In genomic region chr2:182148344-182148743, GRCh38 we compare ENCODE assay signal across 21 cellular contexts.
A peak's percentile ranks its signal among the peaks of the same experiment; 100 is the strongest.
DNase-seq lines count a peak whose midpoint lies in the region; ATAC-seq, FAIRE-seq and TF ChIP-seq lines count a peak whose summit lies in the region.
"Had no signal": no experiment of that assay in that cellular context is flagged by ENCODE, and none has a peak within 500 bp of the region (broad histone marks: within the 10 kb centered on the region; RNA-seq: fewer than 3 reads in every experiment).

No MANE protein-coding gene starts in this region.

- H3F3A ChIP-seq in neural progenitor cell (ENCODE audit: low read depth) = no peaks in the 10 kb centered on the region

- no peak overlapping the region for H4K91ac ChIP-seq in H1 (replicated peaks; ENCODE audit: insufficient read length, low read length)

- H3K79me2 ChIP-seq in H1 (ENCODE audit: control insufficient read depth in 1 of 2, insufficient read depth in 2 of 2, low read length in 2 of 2) (no peaks in the 10 kb centered on the region), neural progenitor cell (ENCODE audit: low read depth) (no peaks in the 10 kb centered on the region)

- no peak for TF ChIP-seq POLR2A in H1 (IDR thresholded peaks at IDR 0.05; ENCODE audit: control extremely low read depth in 1 of 2, low read depth in 2 of 2, low read length in 2 of 2)

- TF ChIP-seq CTCF in H1 (IDR thresholded peaks at IDR 0.05; ENCODE audit: control extremely low read depth in 1 of 3, insufficient read depth in 1 of 3, low read depth in 1 of 3, low read length in 3 of 3) (no peak), neural progenitor cell (IDR thresholded peaks at IDR 0.05) (no peak), HFFc6 (IDR thresholded peaks at IDR 0.05) (no peak)

- H3K4me1 Mint-ChIP-seq in neural progenitor cell (peaks cover 3% of the 10 kb centered on the region), HFFc6 (ENCODE audit: low read depth) (peaks cover 37% of the 10 kb centered on the region)
- H3K4me1 Mint-ChIP-seq: activated naive CD4-positive, alpha-beta T cell treated with anti-CD3 and anti-CD28 coated beads, Interleukin-2, amount 10 ng/mL, durations not matched to agents 7 days and 5 days had no signal

- no peak overlapping the region for H3K23ac ChIP-seq in H1 (ENCODE audit: insufficient read length)

- H3K14ac ChIP-seq in H1 (ENCODE audit: insufficient read length) = no peak overlapping the region

- peaks cover 0 to 7% (median 1%) of the 10 kb centered on the region in 4 experiments; a peak in 2 of 7 replicates for H3K4me1 ChIP-seq in H1 (replicated peaks in 1 of 4; ENCODE audit: control insufficient read depth in 3 of 4, insufficient read depth in 4 of 4, low read length in 3 of 4)
- H3K4me1 ChIP-seq in neural progenitor cell = peaks cover 8% of the 10 kb centered on the region
- H3K4me1 ChIP-seq: BLaER1 treated with 17β-estradiol and CSF1 and Interleukin-3, amounts not matched to agents 10 nM and 100 nM; right lobe of liver; upper lobe of right lung had no signal

- H3K18ac ChIP-seq in H1 (ENCODE audit: extremely low read depth, low read length) = no peak overlapping the region

- H3K9me3 ChIP-seq in MG63 = no peaks in the 10 kb centered on the region
- no peaks in the 10 kb centered on the region for H3K9me3 ChIP-seq in H1 (ENCODE audit: insufficient read depth in 2 of 2, low read depth in 1 of 2, low read length in 1 of 2)
- H3K9me3 ChIP-seq in neural progenitor cell (ENCODE audit: low read depth) = no peaks in the 10 kb centered on the region
- H3K9me3 ChIP-seq: BLaER1 treated with 17β-estradiol and CSF1 and Interleukin-3, amounts not matched to agents 10 nM and 100 nM; ovary; right lobe of liver; upper lobe of right lung had no signal

- H2AFZ ChIP-seq in H1 (ENCODE audit: low read length) (peak overlapping the region; percentile 80; the same call in 1 of the 2 replicates), neural progenitor cell (replicated peaks) (peak overlapping the region; percentile 47)

- H4K8ac ChIP-seq in H1 (ENCODE audit: extremely low read depth, insufficient read depth, low read length) = no peak overlapping the region

- H3K9ac ChIP-seq in H1 (replicated peaks in 1 of 4; ENCODE audit: extremely low read depth in 1 of 4, low read depth in 3 of 4, low read length in 3 of 4) = no peak overlapping the region; a peak in 1 of 7 replicates
- no peak overlapping the region for H3K9ac ChIP-seq in neural progenitor cell
- H3K9ac ChIP-seq: BLaER1 treated with 17β-estradiol and CSF1 and Interleukin-3, amounts not matched to agents 10 nM and 100 nM had no signal

- H3K27ac ChIP-seq in H1 (ENCODE audit: low read depth, low read length) (no peak overlapping the region), neural progenitor cell (no peak overlapping the region)
- H3K27ac ChIP-seq: BLaER1 treated with 17β-estradiol and CSF1 and Interleukin-3, amounts not matched to agents 10 nM and 100 nM; ovary; right lobe of liver; upper lobe of right lung had no signal

- no peak overlapping the region for H2BK5ac ChIP-seq in H1 (ENCODE audit: low read depth, low read length)

- no peaks in the 10 kb centered on the region for H3K27me3 Mint-ChIP-seq in neural progenitor cell (ENCODE audit: insufficient read depth, low read depth)
- H3K27me3 Mint-ChIP-seq in HFFc6 (ENCODE audit: insufficient read depth) = no peaks in the 10 kb centered on the region; the same call in 1 of the 2 replicates
- H3K27me3 Mint-ChIP-seq: activated naive CD4-positive, alpha-beta T cell treated with anti-CD3 and anti-CD28 coated beads, Interleukin-2, amount 10 ng/mL, durations not matched to agents 7 days and 5 days; natural killer cell treated with Interleukin-12 subunit alpha and Interleukin-12 subunit beta and Interleukin-15 and Interleukin-18, amount 100 ng/mL, for 72 hours had no signal

- H3K27ac Mint-ChIP-seq in neural progenitor cell = no peak overlapping the region
- no peak overlapping the region; the same call in 1 of the 2 replicates for H3K27ac Mint-ChIP-seq in HFFc6
- H3K27ac Mint-ChIP-seq: activated naive CD4-positive, alpha-beta T cell treated with anti-CD3 and anti-CD28 coated beads, Interleukin-2, amount 10 ng/mL, durations not matched to agents 7 days and 5 days; natural killer cell treated with Interleukin-12 subunit alpha and Interleukin-12 subunit beta and Interleukin-15 and Interleukin-18, amount 100 ng/mL, for 72 hours had no signal

- H3K9me3 Mint-ChIP-seq in neural progenitor cell = no peaks in the 10 kb centered on the region
- no peaks in the 10 kb centered on the region for H3K9me3 Mint-ChIP-seq in HFFc6
- H3K9me3 Mint-ChIP-seq: activated naive CD4-positive, alpha-beta T cell treated with anti-CD3 and anti-CD28 coated beads, Interleukin-2, amount 10 ng/mL, durations not matched to agents 7 days and 5 days; activated T-cell treated with anti-CD3 and anti-CD28 coated beads, Interleukin-2, amount 50 U/mL, for 4 hours; natural killer cell treated with Interleukin-12 subunit alpha and Interleukin-12 subunit beta and Interleukin-15 and Interleukin-18, amount 100 ng/mL, for 72 hours had no signal

- no peak overlapping the region for H4K5ac ChIP-seq in H1 (ENCODE audit: insufficient read length, low read depth, low read length)

- no peak for FAIRE-seq in H1 (lab: Jason Lieb, UNC)

- no peak overlapping the region for H2BK15ac ChIP-seq in H1 (ENCODE audit: low read length)

- POLR2A ChIA-PET in H1 (lab: Charles Lee; ENCODE audit: partially characterized antibody) = no interaction called here

- no peak overlapping the region for H2BK120ac ChIP-seq in H1 (replicated peaks; ENCODE audit: low read depth, low read length)

- H3K36me3 Mint-ChIP-seq in neural progenitor cell = no peaks in the 10 kb centered on the region
- H3K36me3 Mint-ChIP-seq in HFFc6 (ENCODE audit: low read depth) = no peaks in the 10 kb centered on the region
- H3K36me3 Mint-ChIP-seq: activated naive CD4-positive, alpha-beta T cell treated with anti-CD3 and anti-CD28 coated beads, Interleukin-2, amount 10 ng/mL, durations not matched to agents 7 days and 5 days; natural killer cell treated with Interleukin-12 subunit alpha and Interleukin-12 subunit beta and Interleukin-15 and Interleukin-18, amount 100 ng/mL, for 72 hours had no signal

- H3K4ac ChIP-seq in H1 (replicated peaks; ENCODE audit: insufficient read length, low read depth, low read length) = no peak overlapping the region

- H3K4me3 Mint-ChIP-seq in neural progenitor cell (no peak overlapping the region), HFFc6 (no peak overlapping the region)
- H3K4me3 Mint-ChIP-seq: activated naive CD4-positive, alpha-beta T cell treated with anti-CD3 and anti-CD28 coated beads, Interleukin-2, amount 10 ng/mL, durations not matched to agents 7 days and 5 days; activated T-cell treated with anti-CD3 and anti-CD28 coated beads, Interleukin-2, amount 50 U/mL, for 4 hours; natural killer cell treated with Interleukin-12 subunit alpha and Interleukin-12 subunit beta and Interleukin-15 and Interleukin-18, amount 100 ng/mL, for 72 hours had no signal

- DNase-seq in EL (peak; percentile 44), MG63 (peak; percentile 59), H1 (ENCODE audit: low read depth in 1 of 2, low spot score in 2 of 2) (no peak), neural progenitor cell (ENCODE audit: low spot score) (no peak), HFFc6 (no peak)
- DNase-seq in stimulated activated CD4-positive, alpha-beta T cell treated with anti-CD3 and anti-CD28 coated beads, Interleukin-15, amount 100 ng/mL, for 24 hours = no peak
- DNase-seq: ACHN; activated CD4-positive, alpha-beta T cell treated with anti-CD3 and anti-CD28 coated beads for 4 hours; activated naive CD4-positive, alpha-beta T cell treated with anti-CD3 and anti-CD28 coated beads, Interleukin-2, amount 10 ng/mL, durations not matched to agents 7 days and 5 days; activated T-cell treated with anti-CD3 and anti-CD28 coated beads, Interleukin-2, amount 50 U/mL, for 4 hours; cerebellar nuclear complex; Kasumi-1; NCI-H1092; NCI-H2081; ovary; right lobe of liver; upper lobe of right lung had no signal

- no peak overlapping the region for H2AK5ac ChIP-seq in H1 (ENCODE audit: low read depth, low read length)

- H4K20me1 ChIP-seq in H1 (replicated peaks in 1 of 2; ENCODE audit: control insufficient read depth in 1 of 2, insufficient read depth in 2 of 2, low read length in 2 of 2) (no peaks in the 10 kb centered on the region), neural progenitor cell (ENCODE audit: low read depth) (no peaks in the 10 kb centered on the region)
- H4K20me1 ChIP-seq: BLaER1 treated with 17β-estradiol and CSF1 and Interleukin-3, amounts not matched to agents 10 nM and 100 nM had no signal

- no peak overlapping the region for H2BK20ac ChIP-seq in H1 (ENCODE audit: low read length)

- 92% methylated on average over 2 of the region's 2 CpGs; no CpG with 5 or more reads in 1 of the 2 experiments for WGBS in H1 (ENCODE audit: extremely low coverage in 1 of 2, insufficient coverage in 1 of 2, insufficient read length in 1 of 2, insufficient replicate concordance in 2 of 2, low coverage in 1 of 2, low lambda C conversion rate in 2 of 2, missing lambda C conversion rate in 1 of 2), 2 experiments

- no peak overlapping the region for H2BK12ac ChIP-seq in H1 (ENCODE audit: low read depth, low read length)

- no peak for TF ChIP-seq EP300 in H1 (IDR thresholded peaks at IDR 0.05; ENCODE audit: borderline replicate concordance in 1 of 2, low read depth in 2 of 2, low read length in 2 of 2)

- H3K56ac ChIP-seq in H1 (replicated peaks; ENCODE audit: insufficient read length, low read depth, low read length) = no peak overlapping the region

- CTCF ChIA-PET in H1 (lab: Charles Lee; ENCODE audit: partially characterized antibody) = interaction anchor here (0.7 kb wide), 1 partner anchor 131 kb away, joined by 3 read pairs; no protein-coding TSS in a partner anchor

- H3K27me3 ChIP-seq in MG63 (no peaks in the 10 kb centered on the region), H1 (replicated peaks in 1 of 4; ENCODE audit: control insufficient read depth in 3 of 4, extremely low read depth in 1 of 4, insufficient read depth in 3 of 4, low read length in 3 of 4) (no peaks in the 10 kb centered on the region), neural progenitor cell (no peaks in the 10 kb centered on the region)
- H3K27me3 ChIP-seq: BLaER1 treated with 17β-estradiol and CSF1 and Interleukin-3, amounts not matched to agents 10 nM and 100 nM; ovary; right lobe of liver; upper lobe of right lung had no signal

- no peak for TF ChIP-seq RAD21 in H1 (IDR thresholded peaks at IDR 0.05 in 1 of 2, conservative IDR thresholded peaks at IDR 0.05 in 1 of 2; ENCODE audit: low read depth in 2 of 2, low read length in 2 of 2)

- ATAC-seq in esophagus mucosa = no peak
- ATAC-seq in HG02870 (IDR thresholded peaks at IDR 0.05; ENCODE audit: unreplicated experiment) = no peak
- ATAC-seq: activated T-cell treated with anti-CD3 and anti-CD28 coated beads, Interleukin-2, amount 50 U/mL, for 4 hours; natural killer cell treated with Interleukin-12 subunit alpha and Interleukin-12 subunit beta and Interleukin-15 and Interleukin-18, amount 100 ng/mL, for 72 hours; right lobe of liver; upper lobe of right lung had no signal

- no peaks in the 10 kb centered on the region for H3K23me2 ChIP-seq in H1 (ENCODE audit: low read depth, low read length)

- no peaks in the 10 kb centered on the region for H3K36me3 ChIP-seq in MG63
- H3K36me3 ChIP-seq in H1 (ENCODE audit: control insufficient read depth in 2 of 4, insufficient read depth in 4 of 4, low read length in 3 of 4) = no peaks in the 10 kb centered on the region
- no peaks in the 10 kb centered on the region for H3K36me3 ChIP-seq in neural progenitor cell
- H3K36me3 ChIP-seq: BLaER1 treated with 17β-estradiol and CSF1 and Interleukin-3, amounts not matched to agents 10 nM and 100 nM; ovary; right lobe of liver; upper lobe of right lung had no signal

- no peak overlapping the region for H3K4me2 ChIP-seq in H1 (ENCODE audit: insufficient read depth in 1 of 2, low read depth in 2 of 2, low read length in 2 of 2)
- H3K4me2 ChIP-seq in neural progenitor cell = no peak overlapping the region
- H3K4me2 ChIP-seq: BLaER1 treated with 17β-estradiol and CSF1 and Interleukin-3, amounts not matched to agents 10 nM and 100 nM had no signal

- no peaks in the 10 kb centered on the region for H3K79me1 ChIP-seq in H1 (ENCODE audit: low read depth, low read length)

- H3K4me3 ChIP-seq in MG63 = no peak overlapping the region
- no peak overlapping the region for H3K4me3 ChIP-seq in H1 (ENCODE audit: extremely low read depth in 1 of 4, insufficient read depth in 2 of 4, low read depth in 3 of 4, low read length in 4 of 4)
- no peak overlapping the region for H3K4me3 ChIP-seq in neural progenitor cell
- H3K4me3 ChIP-seq: BLaER1 treated with 17β-estradiol and CSF1 and Interleukin-3, amounts not matched to agents 10 nM and 100 nM; ovary; right lobe of liver; upper lobe of right lung had no signal

Comparison
In these comparisons a context has a peak if more than half of its experiments do, and no peak if none do; other contexts are left out.
1. DNase-seq: peak in EL (single experiment) and MG63 (single experiment); none in H1 (0 of 2), neural progenitor cell (single experiment), HFFc6 (single experiment) and stimulated activated CD4-positive, alpha-beta T cell treated with anti-CD3 and anti-CD28 coated beads, Interleukin-15, amount 100 ng/mL, for 24 hours (single experiment).